In genomic region chrX:953879-954482, GRCh38 we compare ENCODE assay signal across 8 cellular contexts.
"Had no signal": no experiment of that assay in that cellular context is flagged by ENCODE, and none has a peak within 500 bp of the region (broad histone marks: within the 10 kb centered on the region; RNA-seq: fewer than 3 reads in every experiment).

No MANE protein-coding gene starts in this region.

- H3K9me3 ChIP-seq: HAP-1 had no signal

- H3K4me3 Mint-ChIP-seq: GM23338, HFFc6, IgD-negative memory B cell had no signal

- ATAC-seq: GM23338, HCT116 had no signal

- FAIRE-seq: HTR-8/SVneo had no signal

- H3K27ac Mint-ChIP-seq: GM23338, HFFc6, IgD-negative memory B cell had no signal

- H3K4me3 ChIP-seq: GM23338, HAP-1 had no signal

- H3K4me1 Mint-ChIP-seq: GM23338, IgD-negative memory B cell had no signal

- H3K36me3 Mint-ChIP-seq: IgD-negative memory B cell had no signal

- H3K27me3 Mint-ChIP-seq: IgD-negative memory B cell had no signal

- H3K4me1 ChIP-seq: HAP-1 had no signal

- H3K4me2 ChIP-seq: GM23338 had no signal

- H3K9me3 Mint-ChIP-seq: HFFc6 had no signal

- H2AFZ ChIP-seq: GM23338 had no signal

- DNase-seq: H7, HFFc6, KBM-7 had no signal

- H3K36me3 ChIP-seq: HAP-1 had no signal
